9 cellular contexts compared by ENCODE assay signal in the genomic region with DNA sequence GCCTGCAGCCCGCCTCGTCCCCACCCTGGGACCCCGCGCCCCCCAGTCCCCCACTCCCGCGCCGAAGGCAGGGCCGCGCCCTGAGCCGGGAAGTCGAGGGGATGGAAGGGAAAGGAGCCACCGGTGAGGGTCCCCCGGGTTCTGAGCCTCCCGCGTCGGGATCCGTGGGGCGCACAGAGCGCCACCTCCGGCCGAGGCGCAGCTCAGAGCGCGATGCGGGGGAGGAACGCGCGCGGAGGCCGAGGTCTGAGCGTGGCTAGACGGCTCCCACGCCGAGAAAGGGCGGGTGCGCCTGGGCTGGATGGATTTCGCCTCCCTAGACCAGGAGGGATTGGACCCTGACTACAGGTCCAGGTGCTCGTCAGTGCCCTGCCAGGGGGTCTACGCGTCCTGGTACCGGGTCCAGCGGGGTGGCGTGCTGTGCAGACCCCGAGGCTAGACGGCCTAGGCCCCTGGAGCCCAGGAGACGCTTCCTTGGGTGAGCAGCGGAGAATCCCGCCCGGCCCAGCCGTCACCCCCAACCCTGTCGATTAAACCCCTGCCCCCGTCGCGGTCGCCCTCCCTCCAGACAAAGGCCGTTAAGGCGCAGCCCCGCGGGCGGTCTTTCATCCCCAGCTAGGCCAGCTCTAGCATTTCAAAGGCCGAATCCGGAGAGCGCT. TPM values are rescaled to one million over a fixed set of nuclear protein-coding genes. Genes with fewer than 3 reads are reported as not detected.
DNase-seq lines count a peak whose midpoint lies in the region; ATAC-seq, FAIRE-seq and TF ChIP-seq lines count a peak whose summit lies in the region.
"Had no signal": no experiment of that assay in that cellular context is flagged by ENCODE, and none has a peak within 500 bp of the region (broad histone marks: within the 10 kb centered on the region; RNA-seq: fewer than 3 reads in every experiment).

No MANE protein-coding gene starts in this region.

- no peak overlapping the region; the same call in 1 of the 2 replicates for H3K4me2 ChIP-seq in HepG2 (ENCODE audit: low read depth, low read length)

- H3K27ac ChIP-seq in right lobe of liver: peak overlapping the region in 2 of 3 donors; percentile 51 to 84
- no peak overlapping the region for H3K27ac ChIP-seq in HepG2 (ENCODE audit: extremely low read length, insufficient read depth, low read length)
- peak overlapping the region; percentile 52 to 72 for H3K27ac ChIP-seq in aorta (ENCODE audit: low read depth in 1 of 2, low read length in 2 of 2)

- TF ChIP-seq CTCF in right lobe of liver (IDR thresholded peaks at IDR 0.05): no peak
- TF ChIP-seq CTCF in HepG2 (CRISPR knock-in tag; IDR thresholded peaks at IDR 0.05): no peak
- peak; percentile 9 for TF ChIP-seq CTCF in choroid plexus epithelial cell (conservative IDR thresholded peaks at IDR 0.05; ENCODE audit: low read depth, low read length)
- TF ChIP-seq CTCF in mesothelial cell of epicardium (IDR thresholded peaks at IDR 0.05; ENCODE audit: unreplicated experiment): no peak

- peaks cover 45% of the 10 kb centered on the region for H3K27me3 Mint-ChIP-seq in mesothelial cell of epicardium (ENCODE audit: low read depth)

- FAIRE-seq in HepG2 (lab: Jason Lieb, UNC): no peak

- H3K9me3 ChIP-seq in right lobe of liver (no peaks in the 10 kb centered on the region), HepG2 (ENCODE audit: low read length) (no peaks in the 10 kb centered on the region), aorta (ENCODE audit: control insufficient read depth, low read length) (no peaks in the 10 kb centered on the region)

- no TSS peak for BruUV-seq in HepG2 (replicated peaks; lab: Mats Ljungman, UMichigan)

- H3K9me3 Mint-ChIP-seq in mesothelial cell of epicardium: no peaks in the 10 kb centered on the region

- DNase-seq in right lobe of liver (no peak), HepG2 (ENCODE audit: low spot score) (no peak), choroid plexus epithelial cell (ENCODE audit: low read depth) (no peak), mesothelial cell of epicardium (ENCODE audit: low spot score in 2 of 2, unreplicated experiment in 2 of 2) (no peak), aorta (no peak), KG1 (lab: John Stamatoyannopoulos, UW) (no peak), NCI-H1092 treated with DMSO at 0.1 percent for 48 hours (lab: John Stamatoyannopoulos, UW) (no peak)
- DNase-seq: cerebellar nuclear complex had no signal

- TF ChIP-seq RAD21 in HepG2 (CRISPR knock-in tag; IDR thresholded peaks at IDR 0.05): no peak

- no peak for TF ChIP-seq POLR2A in right lobe of liver (IDR thresholded peaks at IDR 0.05)
- TF ChIP-seq POLR2A in HepG2 (IDR thresholded peaks at IDR 0.05; ENCODE audit: insufficient read depth in 1 of 2, low read depth in 2 of 2, low read length in 2 of 2): no peak

- WGBS in right lobe of liver (ENCODE audit: insufficient coverage, low coverage, low lambda C conversion rate, missing lambda C conversion rate): 0% methylated on average over 4 of the region's 63 CpGs
- 12% methylated on average over 19 of the region's 63 CpGs for WGBS in HepG2 (ENCODE audit: low lambda C conversion rate)
- 50 to 53% methylated on average over 56 to 63 of the region's 63 CpGs for WGBS in aorta, 2 donors

- H3K4me3 Mint-ChIP-seq in mesothelial cell of epicardium: peak overlapping the region; percentile 48

- H3K27me3 ChIP-seq in right lobe of liver: peaks cover 0 to 19% of the 10 kb centered on the region in 2 donors
- H3K27me3 ChIP-seq in HepG2 (ENCODE audit: control insufficient read depth in 1 of 2, insufficient read depth in 2 of 2, low read length in 2 of 2): peaks cover 22 to 72% of the 10 kb centered on the region in 2 experiments; a peak in 4 of 5 replicates
- H3K27me3 ChIP-seq in aorta (ENCODE audit: control insufficient read depth in 1 of 2, insufficient read depth in 2 of 2, low read length in 1 of 2): no peaks in the 10 kb centered on the region

- H2AFZ ChIP-seq in HepG2 (ENCODE audit: low read length): no peak overlapping the region

- no peak for TF ChIP-seq EP300 in HepG2 (IDR thresholded peaks at IDR 0.05; ENCODE audit: low read depth in 2 of 2, low read length in 2 of 2)
- no peak for TF ChIP-seq EP300 in HepG2 (CRISPR knock-in tag; IDR thresholded peaks at IDR 0.05; ENCODE audit: borderline replicate concordance)

- no peaks in the 10 kb centered on the region for H3K79me2 ChIP-seq in HepG2 (ENCODE audit: insufficient read depth, low read length)

- H3K4me1 Mint-ChIP-seq in mesothelial cell of epicardium: peaks cover 27% of the 10 kb centered on the region

- no peak overlapping the region for H3K9ac ChIP-seq in HepG2 (ENCODE audit: insufficient read depth, low read depth, low read length)

- H3K27ac Mint-ChIP-seq in mesothelial cell of epicardium: no peak overlapping the region

- ATAC-seq in right lobe of liver: peak in 1 of 4 donors; percentile 2
- ATAC-seq in HepG2: no peak
- ATAC-seq in aorta (ENCODE audit: low FRiP score): peak; percentile 0
- no peak for ATAC-seq in HG02642 (IDR thresholded peaks at IDR 0.05; ENCODE audit: poor library complexity, unreplicated experiment)

- peaks cover 0 to 33% (median 3%) of the 10 kb centered on the region in 4 donors for H3K4me1 ChIP-seq in right lobe of liver
- peaks cover 9% of the 10 kb centered on the region; the same call in 1 of the 2 replicates for H3K4me1 ChIP-seq in HepG2 (ENCODE audit: insufficient read depth, low read length)
- peaks cover 0 to 3% of the 10 kb centered on the region in 2 donors for H3K4me1 ChIP-seq in aorta (ENCODE audit: control insufficient read depth in 1 of 2, insufficient read depth in 2 of 2, low read length in 2 of 2)

- in situ Hi-C loops in HepG2 (cut with HindIII; ENCODE audit: extremely low pct_ligation_motif_present, low pct_unique_long_range_greater_than_20kb): no loop called here

- POLR2A ChIA-PET in HepG2 (lab: Yijun Ruan, JAX): interaction anchor here (2.1 kb wide), 1 partner anchor 17 kb away, joined by 7 read pairs; no protein-coding TSS in a partner anchor

- H3K4me3 ChIP-seq in right lobe of liver (peak overlapping the region; percentile 37 to 62 (median 48)), HepG2 (replicated peaks in 1 of 3; ENCODE audit: insufficient read depth in 1 of 3, low read depth in 2 of 3, low read length in 3 of 3) (peak overlapping the region in 1 of 3 experiments; percentile 54; a peak in 2 of 6 replicates), choroid plexus epithelial cell (ENCODE audit: low read depth, low read length) (peak overlapping the region; percentile 69), aorta (ENCODE audit: low read length in 2 of 2) (peak overlapping the region; percentile 89 to 95)

- no peaks in the 10 kb centered on the region for H3K36me3 Mint-ChIP-seq in mesothelial cell of epicardium

- CTCF ChIA-PET in HepG2 (lab: Yijun Ruan, JAX; ENCODE audit: low intra/inter-chr PET ratio, low total read pairs): no interaction called here

- no peaks in the 10 kb centered on the region for H4K20me1 ChIP-seq in HepG2 (ENCODE audit: insufficient read depth, low read length)

- H3K36me3 ChIP-seq in right lobe of liver (no peaks in the 10 kb centered on the region), HepG2 (replicated peaks in 1 of 2; ENCODE audit: control insufficient read depth in 1 of 2, insufficient read depth in 2 of 2, low read length in 2 of 2) (no peaks in the 10 kb centered on the region), aorta (ENCODE audit: control insufficient read depth in 1 of 2, insufficient read depth in 2 of 2, low read length in 1 of 2) (no peaks in the 10 kb centered on the region)

- intact Hi-C loops in right lobe of liver (cut with DNase I): no loop called here
- intact Hi-C loops in HepG2 (cut with micrococcal nuclease; ENCODE audit: unreplicated experiment): no loop called here
- intact Hi-C loops in aorta (cut with DNase I): no loop called here

TF ChIP-seq in HepG2, 621 proteins besides CTCF, POLR2A, EP300 and RAD21:
- TF ChIP-seq, protein P1, sequence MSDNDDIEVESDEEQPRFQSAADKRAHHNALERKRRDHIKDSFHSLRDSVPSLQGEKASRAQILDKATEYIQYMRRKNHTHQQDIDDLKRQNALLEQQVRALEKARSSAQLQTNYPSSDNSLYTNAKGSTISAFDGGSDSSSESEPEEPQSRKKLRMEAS (IDR thresholded peaks at IDR 0.05): no peak
- TF ChIP-seq ZSCAN9 (CRISPR knock-in tag; IDR thresholded peaks at IDR 0.05; ENCODE audit: borderline replicate concordance): no peak
TF ChIP-seq in HepG2: peak in this region for 0.

RNA-seq across cellular contexts. Expression of a gene that starts 1.0 kb away (rescaled TPM):
- total RNA-seq in right lobe of liver (10 to 100 TPM in 3 of 6 experiments, 1 to 10 TPM in 3; 2.3 to 20.9 (median 8.4) TPM), HepG2 (2016; rRNA removed; fragmentation: Illumina TruSeq; extraction: Trizol) (0.80 and 1.5 TPM in 2 replicates), mesothelial cell of epicardium (74.0 to 78.8 TPM (median 75.3 TPM) in 3 replicates), aorta (100 to 1,000 TPM; 114 to 174 TPM)
- 1.1 and 1.6 TPM in 2 replicates for total RNA-seq in HepG2 (2016; cell fraction: cytosol; rRNA removed; fragmentation: Illumina TruSeq; extraction: Trizol; ENCODE audit: low read depth)
- 1.0 and 1.8 TPM in 2 replicates for total RNA-seq in HepG2 (2016; cell fraction: insoluble cytoplasmic fraction; rRNA removed; fragmentation: Illumina TruSeq; extraction: Trizol)
- total RNA-seq in HepG2 (2016; cell fraction: membrane; rRNA removed; fragmentation: Illumina TruSeq; extraction: Trizol): 2.6 and 3.0 TPM in 2 replicates
- 1.3 and 1.4 TPM in 2 replicates for total RNA-seq in HepG2 (2016; cell fraction: nucleus; rRNA removed; fragmentation: Illumina TruSeq; extraction: Trizol)
- polyA plus RNA-seq in HepG2 (2011; rRNA removed) (2.4 and 3.4 TPM in 2 replicates), aorta (10 to 100 TPM; 28.9 to 61.1 TPM)
- 1.2 and 2.1 TPM in 2 replicates for polyA plus RNA-seq in HepG2 (2011; cell fraction: cytosol; rRNA removed)
- 2.9 and 5.0 TPM in 2 replicates for polyA plus RNA-seq in HepG2 (2011; cell fraction: nucleus; rRNA removed)
- polyA plus RNA-seq in HepG2 (2012): 1.2 and 1.3 TPM in 2 replicates
- polyA plus RNA-seq in HepG2 (2016; cell fraction: cytosol; fragmentation: Illumina TruSeq; extraction: Trizol; ENCODE audit: low read depth): 0.57 and 0.60 TPM in 2 replicates
- 0.93 and 1.1 TPM in 2 replicates for polyA plus RNA-seq in HepG2 (2016; cell fraction: insoluble cytoplasmic fraction; fragmentation: Illumina TruSeq; extraction: Trizol; ENCODE audit: low read depth)
- polyA plus RNA-seq in HepG2 (2016; cell fraction: membrane; fragmentation: Illumina TruSeq; extraction: Trizol; ENCODE audit: low read depth): 1.1 TPM in 2 replicates
- polyA plus RNA-seq in HepG2 (2016; cell fraction: nucleus; fragmentation: Illumina TruSeq; extraction: Trizol; ENCODE audit: insufficient read depth, low read depth): 1.9 TPM in 2 replicates
- polyA minus RNA-seq in HepG2 (2011; rRNA and poly(A)+ RNA removed; ENCODE audit: low replicate concordance): 14.6 and 20.5 TPM in 2 replicates
- polyA minus RNA-seq in HepG2 (2011; cell fraction: cytosol; rRNA and poly(A)+ RNA removed): 4.8 and 15.5 TPM in 2 replicates
- polyA minus RNA-seq in HepG2 (2011; cell fraction: nucleus; rRNA and poly(A)+ RNA removed): 2.3 and 2.4 TPM in 2 replicates
